In the genomic region with DNA sequence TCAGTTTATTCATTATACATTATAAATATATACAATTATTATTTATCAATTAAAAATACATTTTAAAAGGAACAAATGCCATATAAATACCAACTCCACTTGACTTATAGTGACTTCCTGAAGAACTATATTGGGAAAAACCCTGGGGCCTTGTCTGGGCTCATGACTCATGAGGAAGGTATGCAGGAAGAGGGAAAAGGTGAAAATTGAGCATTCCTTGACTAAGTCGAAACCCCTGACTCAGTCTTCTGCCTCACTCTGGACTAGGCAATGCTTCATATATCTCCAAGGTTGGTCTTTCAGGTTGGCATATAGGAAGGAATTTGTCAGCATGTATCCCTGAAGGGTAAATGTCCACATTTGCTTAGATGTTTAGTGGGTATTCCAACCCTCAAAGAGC, we compare ENCODE assay signal across 18 cellular contexts.
DNase-seq lines count a peak whose midpoint lies in the region; ATAC-seq, FAIRE-seq and TF ChIP-seq lines count a peak whose summit lies in the region.
"Had no signal": no experiment of that assay in that cellular context is flagged by ENCODE, and none has a peak within 500 bp of the region (broad histone marks: within the 10 kb centered on the region; RNA-seq: fewer than 3 reads in every experiment).

No MANE protein-coding gene starts in this region.

- H3K27ac ChIP-seq in GM23338 (ENCODE audit: low read depth) (no peak overlapping the region), PC-3 (ENCODE audit: low read length) (peak overlapping the region; percentile 87), H1 (ENCODE audit: low read depth, low read length) (no peak overlapping the region)
- H3K27ac ChIP-seq: brain microvascular endothelial cell, upper lobe of right lung had no signal

- H2AFZ ChIP-seq in GM23338 (no peak overlapping the region), PC-3 (ENCODE audit: low read length) (no peak overlapping the region), H1 (ENCODE audit: low read length) (no peak overlapping the region)

- H2BK120ac ChIP-seq in H1 (replicated peaks; ENCODE audit: low read depth, low read length): no peak overlapping the region

- CTCF ChIA-PET in PC-3 (lab: Charles Lee): interaction anchor here (0.6 to 1.6 kb wide), 3 partner anchors 27 to 195 kb away, joined by 3 to 9 read pairs (median 7); no protein-coding TSS in a partner anchor
- CTCF ChIA-PET in H1 (lab: Charles Lee; ENCODE audit: partially characterized antibody): interaction anchor here (0.9 to 7.7 kb wide), 9 partner anchors 10 to 243 kb away, joined by 3 to 45 read pairs (median 6); no protein-coding TSS in a partner anchor

- no peak overlapping the region for H3K4ac ChIP-seq in H1 (replicated peaks; ENCODE audit: insufficient read length, low read depth, low read length)

- H3K27ac Mint-ChIP-seq in GM23338: no peak overlapping the region
- H3K27ac Mint-ChIP-seq: nephron; stimulated activated effector memory CD8-positive, alpha-beta T cell treated with anti-CD3 and anti-CD28 coated beads, Interleukin-12 subunit alpha, Interleukin-12 subunit beta, amount 100 ng/mL, for 72 hours had no signal

- H3K79me2 ChIP-seq in GM23338 (replicated peaks; ENCODE audit: insufficient read depth) (no peaks in the 10 kb centered on the region), PC-3 (ENCODE audit: low read length) (no peaks in the 10 kb centered on the region), H1 (ENCODE audit: control insufficient read depth in 1 of 2, insufficient read depth in 2 of 2, low read length in 2 of 2) (no peaks in the 10 kb centered on the region)

- H3K4me1 Mint-ChIP-seq in GM23338: peaks cover 25% of the 10 kb centered on the region
- no peaks in the 10 kb centered on the region for H3K4me1 Mint-ChIP-seq in activated T-cell treated with anti-CD3 and anti-CD28 coated beads, Interleukin-2, amount 50 U/mL, for 4 hours (ENCODE audit: low read depth)

- H2BK15ac ChIP-seq in H1 (ENCODE audit: low read length): no peak overlapping the region

- ATAC-seq in GM23338 (peak; percentile 37; the same call in 1 of the 3 replicates), PC-3 (peak; percentile 85), HG02610 (IDR thresholded peaks at IDR 0.05; ENCODE audit: unreplicated experiment) (no peak)
- no peak for ATAC-seq in activated T-cell treated with anti-CD3 and anti-CD28 coated beads, Interleukin-2, amount 50 U/mL, for 4 hours
- ATAC-seq: right cardiac atrium; stimulated activated effector memory CD8-positive, alpha-beta T cell treated with anti-CD3 and anti-CD28 coated beads, Interleukin-12 subunit alpha, Interleukin-12 subunit beta, amount 100 ng/mL, for 72 hours; upper lobe of right lung had no signal

- FAIRE-seq in H1 (lab: Jason Lieb, UNC): peak; percentile 65
- FAIRE-seq: TTC549 had no signal

- H3K27me3 ChIP-seq in GM23338 (ENCODE audit: insufficient read depth) (no peaks in the 10 kb centered on the region), PC-3 (ENCODE audit: low read length) (no peaks in the 10 kb centered on the region), H1 (replicated peaks in 1 of 4; ENCODE audit: control insufficient read depth in 3 of 4, extremely low read depth in 1 of 4, insufficient read depth in 3 of 4, low read length in 3 of 4) (no peaks in the 10 kb centered on the region)
- H3K27me3 ChIP-seq: brain microvascular endothelial cell, upper lobe of right lung had no signal

- H3F3A ChIP-seq in GM23338 (replicated peaks; ENCODE audit: low read depth) (no peaks in the 10 kb centered on the region), PC-3 (ENCODE audit: low read length, unreplicated experiment) (peaks cover 9% of the 10 kb centered on the region)

- H3K4me1 ChIP-seq in GM23338 (ENCODE audit: insufficient read depth) (peaks cover 15% of the 10 kb centered on the region), PC-3 (ENCODE audit: insufficient read depth, low read length) (peaks cover 64% of the 10 kb centered on the region), H1 (replicated peaks in 1 of 4; ENCODE audit: control insufficient read depth in 3 of 4, insufficient read depth in 4 of 4, low read length in 3 of 4) (peaks cover 0 to 7% (median 1%) of the 10 kb centered on the region in 4 experiments; a peak in 2 of 7 replicates)

- H3K9me2 ChIP-seq in GM23338 (ENCODE audit: insufficient read depth) (peaks cover 7% of the 10 kb centered on the region; the same call in 1 of the 2 replicates), PC-3 (replicated peaks; ENCODE audit: low read length) (no peaks in the 10 kb centered on the region)

- TF ChIP-seq CTCF in GM23338 (conservative IDR thresholded peaks at IDR 0.05; ENCODE audit: low read depth in 2 of 2) (no peak), PC-3 (conservative IDR thresholded peaks at IDR 0.05; ENCODE audit: low read depth, low read length) (no peak), H1 (IDR thresholded peaks at IDR 0.05; ENCODE audit: control extremely low read depth in 1 of 3, insufficient read depth in 1 of 3, low read depth in 1 of 3, low read length in 3 of 3) (no peak)

- H4K8ac ChIP-seq in H1 (ENCODE audit: extremely low read depth, insufficient read depth, low read length): no peak overlapping the region

- no TSS peak for BruUV-seq in PC-3 (replicated peaks; lab: Mats Ljungman, UMichigan)

- H2BK5ac ChIP-seq in H1 (ENCODE audit: low read depth, low read length): peak overlapping the region; percentile 4; the same call in 1 of the 2 replicates

- no peak overlapping the region for H3K56ac ChIP-seq in H1 (replicated peaks; ENCODE audit: insufficient read length, low read depth, low read length)

- peak; percentile 60 for DNase-seq in GM23338 (ENCODE audit: low spot score)
- peak; percentile 100 for DNase-seq in PC-3
- no peak for DNase-seq in H1 (ENCODE audit: low read depth in 1 of 2, low spot score in 2 of 2)
- DNase-seq in kidney tubule cell (ENCODE audit: low spot score): peak; percentile 98
- no peak for DNase-seq in NCI-H1092 treated with DMSO at 0.1 percent for 48 hours (lab: John Stamatoyannopoulos, UW)
- DNase-seq in GM03348 (ENCODE audit: low spot score): no peak
- no peak for DNase-seq in activated T-cell treated with anti-CD3 and anti-CD28 coated beads, Interleukin-2, amount 50 U/mL, for 4 hours
- DNase-seq: activated effector memory CD4-positive, alpha-beta T cell treated with anti-CD3 and anti-CD28 coated beads, Interleukin-2, amount 50 U/mL, for 16 hours; brain microvascular endothelial cell; DMS79; NCI-H187; right cardiac atrium; stimulated activated CD4-positive, alpha-beta T cell treated with anti-CD3 and anti-CD28 coated beads, Interleukin-4, amount 100 ng/mL, for 24 hours; upper lobe of right lung had no signal

- no peak overlapping the region for H4K5ac ChIP-seq in H1 (ENCODE audit: insufficient read length, low read depth, low read length)

- POLR2A ChIA-PET in PC-3 (lab: Charles Lee; ENCODE audit: unreplicated experiment) (no interaction called here), H1 (lab: Charles Lee; ENCODE audit: partially characterized antibody) (no interaction called here)

- no peak for TF ChIP-seq EP300 in H1 (IDR thresholded peaks at IDR 0.05; ENCODE audit: borderline replicate concordance in 1 of 2, low read depth in 2 of 2, low read length in 2 of 2)

- peaks cover 3% of the 10 kb centered on the region for H3K27me3 Mint-ChIP-seq in GM23338 (ENCODE audit: insufficient read depth, low read depth, poor library complexity)
- H3K27me3 Mint-ChIP-seq in activated T-cell treated with anti-CD3 and anti-CD28 coated beads, Interleukin-2, amount 50 U/mL, for 4 hours (ENCODE audit: low read depth): peaks cover 17% of the 10 kb centered on the region

- no peak overlapping the region for H2BK20ac ChIP-seq in H1 (ENCODE audit: low read length)

- H3K18ac ChIP-seq in H1 (ENCODE audit: extremely low read depth, low read length): no peak overlapping the region

- no peaks in the 10 kb centered on the region for H3K36me3 Mint-ChIP-seq in GM23338 (ENCODE audit: low read depth)
- no peaks in the 10 kb centered on the region for H3K36me3 Mint-ChIP-seq in activated T-cell treated with anti-CD3 and anti-CD28 coated beads, Interleukin-2, amount 50 U/mL, for 4 hours (ENCODE audit: insufficient read depth)

- no peak overlapping the region for H2AK5ac ChIP-seq in H1 (ENCODE audit: low read depth, low read length)

- H3K9me3 ChIP-seq in PC-3 (ENCODE audit: low read length): no peaks in the 10 kb centered on the region
- no peaks in the 10 kb centered on the region for H3K9me3 ChIP-seq in H1 (ENCODE audit: insufficient read depth in 2 of 2, low read depth in 1 of 2, low read length in 1 of 2)
- H3K9me3 ChIP-seq: upper lobe of right lung had no signal

- peak overlapping the region; percentile 41 for H3K9ac ChIP-seq in PC-3 (ENCODE audit: low read length)
- no peak overlapping the region for H3K9ac ChIP-seq in H1 (replicated peaks in 1 of 4; ENCODE audit: extremely low read depth in 1 of 4, low read depth in 3 of 4, low read length in 3 of 4)

- no peaks in the 10 kb centered on the region for H3K9me3 Mint-ChIP-seq in GM23338
- H3K9me3 Mint-ChIP-seq in activated T-cell treated with anti-CD3 and anti-CD28 coated beads, Interleukin-2, amount 50 U/mL, for 4 hours: no peaks in the 10 kb centered on the region
- H3K9me3 Mint-ChIP-seq: nephron had no signal

- intact Hi-C loops in PC-3 (cut with micrococcal nuclease): no loop called here

- H3K23ac ChIP-seq in H1 (ENCODE audit: insufficient read length): no peak overlapping the region

- H4K20me1 ChIP-seq in GM23338 (replicated peaks; ENCODE audit: insufficient read depth) (no peaks in the 10 kb centered on the region), PC-3 (ENCODE audit: low read length) (no peaks in the 10 kb centered on the region), H1 (replicated peaks in 1 of 2; ENCODE audit: control insufficient read depth in 1 of 2, insufficient read depth in 2 of 2, low read length in 2 of 2) (no peaks in the 10 kb centered on the region)

- H3K79me1 ChIP-seq in H1 (ENCODE audit: low read depth, low read length): no peaks in the 10 kb centered on the region

- no peaks in the 10 kb centered on the region for H3K36me3 ChIP-seq in GM23338 (ENCODE audit: insufficient read depth)
- no peaks in the 10 kb centered on the region for H3K36me3 ChIP-seq in PC-3 (ENCODE audit: low read depth, low read length)
- no peaks in the 10 kb centered on the region for H3K36me3 ChIP-seq in H1 (ENCODE audit: control insufficient read depth in 2 of 4, insufficient read depth in 4 of 4, low read length in 3 of 4)
- H3K36me3 ChIP-seq: brain microvascular endothelial cell, upper lobe of right lung had no signal

- H3K4me3 ChIP-seq in GM23338 (no peak overlapping the region), PC-3 (ENCODE audit: low read length) (peak overlapping the region; percentile 2; the same call in 1 of the 2 replicates), H1 (ENCODE audit: extremely low read depth in 1 of 4, insufficient read depth in 2 of 4, low read depth in 3 of 4, low read length in 4 of 4) (no peak overlapping the region)
- H3K4me3 ChIP-seq: upper lobe of right lung had no signal

- no peaks in the 10 kb centered on the region for H3K23me2 ChIP-seq in H1 (ENCODE audit: low read depth, low read length)

- TF ChIP-seq POLR2A in H1 (IDR thresholded peaks at IDR 0.05; ENCODE audit: control extremely low read depth in 1 of 2, low read depth in 2 of 2, low read length in 2 of 2): no peak

- H3K4me2 ChIP-seq in GM23338 (0 out of 2 replicates have a peak overlapping the region, but pooled peaks have one; percentile 56), PC-3 (ENCODE audit: low read length) (peak overlapping the region; percentile 56), H1 (ENCODE audit: insufficient read depth in 1 of 2, low read depth in 2 of 2, low read length in 2 of 2) (peak overlapping the region in 1 of 2 experiments; percentile 5; a peak in 1 of 4 replicates)

- no peak overlapping the region for H4K91ac ChIP-seq in H1 (replicated peaks; ENCODE audit: insufficient read length, low read length)

- no peak overlapping the region for H3K4me3 Mint-ChIP-seq in GM23338
- H3K4me3 Mint-ChIP-seq in activated T-cell treated with anti-CD3 and anti-CD28 coated beads, Interleukin-2, amount 50 U/mL, for 4 hours: no peak overlapping the region
- H3K4me3 Mint-ChIP-seq: nephron; stimulated activated effector memory CD8-positive, alpha-beta T cell treated with anti-CD3 and anti-CD28 coated beads, Interleukin-12 subunit alpha, Interleukin-12 subunit beta, amount 100 ng/mL, for 72 hours had no signal

- no peak for TF ChIP-seq RAD21 in H1 (IDR thresholded peaks at IDR 0.05 in 1 of 2, conservative IDR thresholded peaks at IDR 0.05 in 1 of 2; ENCODE audit: low read depth in 2 of 2, low read length in 2 of 2)

- H3K14ac ChIP-seq in H1 (ENCODE audit: insufficient read length): no peak overlapping the region

- H2BK12ac ChIP-seq in H1 (ENCODE audit: low read depth, low read length): no peak overlapping the region

- 73% methylated on average over 1 of the region's 1 CpG; no CpG with 5 or more reads in 1 of the 2 experiments for WGBS in H1 (ENCODE audit: extremely low coverage in 1 of 2, insufficient coverage in 1 of 2, insufficient read length in 1 of 2, insufficient replicate concordance in 2 of 2, low coverage in 1 of 2, low lambda C conversion rate in 2 of 2, missing lambda C conversion rate in 1 of 2), 2 experiments

Comparison
In these comparisons a context has a peak if more than half of its experiments do, and no peak if none do; other contexts are left out.
1. ATAC-seq: peak in GM23338 (single experiment) and PC-3 (single experiment); none in HG02610 (single experiment) and activated T-cell treated with anti-CD3 and anti-CD28 coated beads, Interleukin-2, amount 50 U/mL, for 4 hours (0 of 2).
2. DNase-seq: peak in GM23338 (single experiment), PC-3 (single experiment) and kidney tubule cell (single experiment); none in H1 (0 of 2), NCI-H1092 treated with DMSO at 0.1 percent for 48 hours (single experiment), GM03348 (single experiment) and activated T-cell treated with anti-CD3 and anti-CD28 coated beads, Interleukin-2, amount 50 U/mL, for 4 hours (single experiment).